ENCODE assay signal across 15 cellular contexts in genomic region chr12:27866382-27867101, GRCh38.
DNase-seq lines count a peak whose midpoint lies in the region; TF ChIP-seq lines count a peak whose summit lies in the region.
"Had no signal": no experiment of that assay in that cellular context is flagged by ENCODE, and none has a peak within 500 bp of the region (broad histone marks: within the 10 kb centered on the region; RNA-seq: fewer than 3 reads in every experiment).

No MANE protein-coding gene starts in this region.

- CTCF ChIA-PET in mammary epithelial cell (lab: Charles Lee; ENCODE audit: low non-redundant PET) = interaction anchor here (0.6 kb wide), 1 partner anchor 717 kb away, joined by 7 read pairs; no protein-coding TSS in a partner anchor

- H2BK12ac ChIP-seq in mesenchymal stem cell (ENCODE audit: low read length in 2 of 2) = peak overlapping the region; percentile 15 to 28

- intact Hi-C loops in mammary epithelial cell (cut with micrococcal nuclease) = loop anchor here (10.0 kb wide), 1 partner anchor 912 kb away; no protein-coding TSS in a partner anchor
- intact Hi-C loops in esophagus muscularis mucosa (cut with DNase I) = no loop called here

- no peak overlapping the region for H3K4ac ChIP-seq in mesenchymal stem cell (ENCODE audit: low read depth in 1 of 2, low read length in 2 of 2)

- peak overlapping the region; percentile 68 to 69 for H3K18ac ChIP-seq in mesenchymal stem cell (ENCODE audit: low read depth in 1 of 2, low read length in 2 of 2)

- BruUV-seq in mammary epithelial cell (replicated peaks; lab: Mats Ljungman, UMichigan) = no TSS peak

- H3K4me3 ChIP-seq in mammary epithelial cell (replicated peaks in 1 of 3; ENCODE audit: insufficient read depth in 1 of 3, low read depth in 2 of 3, low read length in 3 of 3) (no peak overlapping the region), mesenchymal stem cell (ENCODE audit: insufficient read depth in 1 of 2, low read depth in 1 of 2, low read length in 2 of 2) (no peak overlapping the region), esophagus muscularis mucosa (no peak overlapping the region)

- H3K9ac ChIP-seq in mammary epithelial cell (ENCODE audit: insufficient read depth, low read length) = no peak overlapping the region
- peak overlapping the region; percentile 59 for H3K9ac ChIP-seq in mesenchymal stem cell (ENCODE audit: low read length)

- H3K27ac ChIP-seq in mammary epithelial cell (ENCODE audit: insufficient read depth, low read depth, low read length) (no peak overlapping the region), mesenchymal stem cell (ENCODE audit: low read length, poor library complexity, severe bottlenecking) (no peak overlapping the region), esophagus muscularis mucosa (replicated peaks in 1 of 4) (no peak overlapping the region)

- no peak overlapping the region for H4K91ac ChIP-seq in mesenchymal stem cell (ENCODE audit: low read length)

- no peak overlapping the region for H2BK120ac ChIP-seq in mesenchymal stem cell (ENCODE audit: low read depth, low read length)

- H3K14ac ChIP-seq in mesenchymal stem cell (ENCODE audit: low read length in 2 of 2) = no peak overlapping the region

- no peak overlapping the region for H2AK5ac ChIP-seq in mesenchymal stem cell (ENCODE audit: low read length, severe bottlenecking)

- H3K27me3 ChIP-seq in mammary epithelial cell (ENCODE audit: insufficient read depth, low read length) = no peaks in the 10 kb centered on the region
- H3K27me3 ChIP-seq in mesenchymal stem cell (ENCODE audit: control insufficient read depth in 1 of 2, insufficient read depth in 1 of 2, low read length in 2 of 2) = no peaks in the 10 kb centered on the region
- H3K27me3 ChIP-seq in esophagus muscularis mucosa = no peaks in the 10 kb centered on the region

- no peak for TF ChIP-seq POLR2A in esophagus muscularis mucosa (IDR thresholded peaks at IDR 0.05; ENCODE audit: low read depth)

- H2AFZ ChIP-seq in mammary epithelial cell (ENCODE audit: low read depth, low read length) = peak overlapping the region; percentile 8
- H2AFZ ChIP-seq in mesenchymal stem cell (ENCODE audit: low read depth, low read length) = peak overlapping the region; percentile 39

- in situ Hi-C loops in Caki2 (cut with HindIII; ENCODE audit: low pct_unique_long_range_greater_than_20kb, low sequenced_read_pairs) = no loop called here
- in situ Hi-C loops in mammary epithelial cell (cut with MboI; ENCODE audit: low sequenced_read_pairs in 2 of 2) = no loop called here
- in situ Hi-C loops in GM13976 (cut with MboI; ENCODE audit: low sequenced_read_pairs, unreplicated experiment) = no loop called here

- no peaks in the 10 kb centered on the region for H4K20me1 ChIP-seq in mammary epithelial cell (ENCODE audit: insufficient read depth, low read length)

- peak overlapping the region; percentile 60 for H4K8ac ChIP-seq in mesenchymal stem cell (ENCODE audit: low read length)

- H2BK5ac ChIP-seq in mesenchymal stem cell (ENCODE audit: low read depth, low read length, poor library complexity, severe bottlenecking) = no peak overlapping the region

- H3K4me2 ChIP-seq in mammary epithelial cell (ENCODE audit: insufficient read depth, low read depth, low read length) = no peak overlapping the region
- H3K4me2 ChIP-seq in mesenchymal stem cell (ENCODE audit: low read length, poor library complexity, severe bottlenecking) = no peak overlapping the region

- dilution Hi-C loops in mammary epithelial cell (cut with HindIII; ENCODE audit: low sequenced_read_pairs) = no loop called here

- H3K9me3 ChIP-seq in mammary epithelial cell (replicated peaks; ENCODE audit: insufficient read depth, low read length) (no peaks in the 10 kb centered on the region), mesenchymal stem cell (ENCODE audit: control insufficient read depth, low read length) (no peaks in the 10 kb centered on the region), esophagus muscularis mucosa (no peaks in the 10 kb centered on the region)

- DNase-seq in Caki2 (ENCODE audit: low read depth) (peak; percentile 12), NCI-H2171 (lab: John Stamatoyannopoulos, UW) (peak; percentile 87), mammary epithelial cell (peak; percentile 37), mesenchymal stem cell (peak; percentile 83), esophagus muscularis mucosa (ENCODE audit: extremely low spot score) (no peak), ureter (ENCODE audit: low spot score) (no peak), NCI-H748 (lab: John Stamatoyannopoulos, UW; ENCODE audit: unreplicated experiment) (no peak), GM13976 (ENCODE audit: low spot score) (no peak)
- DNase-seq: activated CD4-positive, alpha-beta memory T cell treated with anti-CD3 and anti-CD28 coated beads for 36 hours; activated effector memory CD4-positive, alpha-beta T cell treated with anti-CD3 and anti-CD28 coated beads, Interleukin-2, amount 50 U/mL, for 16 hours; CD4-positive, alpha-beta T cell; central memory CD4-positive, alpha-beta T cell; Kasumi-1; NCI-H2029 treated with DMSO at 0.1 percent for 48 hours; T-helper 9 cell had no signal

- 76% methylated on average over 11 of the region's 11 CpGs for WGBS in mammary epithelial cell (ENCODE audit: low coverage, missing lambda C conversion rate)
- WGBS in mesenchymal stem cell = 59% methylated on average over 5 of the region's 11 CpGs
- 61% methylated on average over 11 of the region's 11 CpGs for WGBS in esophagus muscularis mucosa

- TF ChIP-seq CTCF in mammary epithelial cell (conservative IDR thresholded peaks at IDR 0.05 in 1 of 2, IDR thresholded peaks at IDR 0.05 in 1 of 2; ENCODE audit: extremely low read depth in 1 of 2, insufficient read depth in 1 of 2, low read depth in 1 of 2, low read length in 2 of 2) (no peak), esophagus muscularis mucosa (IDR thresholded peaks at IDR 0.05) (no peak), GM13976 (IDR thresholded peaks at IDR 0.05; ENCODE audit: borderline replicate concordance, control extremely low read depth, extremely low read depth, insufficient read depth, missing control alignments) (no peak)

- no peak for TF ChIP-seq EP300 in esophagus muscularis mucosa (IDR thresholded peaks at IDR 0.05)

- H3K4me1 ChIP-seq in mammary epithelial cell (ENCODE audit: insufficient read depth, low read length) (peaks cover 19% of the 10 kb centered on the region), mesenchymal stem cell (ENCODE audit: control insufficient read depth, insufficient read depth, low read depth, low read length) (peaks cover 8% of the 10 kb centered on the region), esophagus muscularis mucosa (no peaks in the 10 kb centered on the region)

- no peak overlapping the region for H3K23ac ChIP-seq in mesenchymal stem cell (ENCODE audit: low read length in 2 of 2)

- no peaks in the 10 kb centered on the region for H3K79me1 ChIP-seq in mesenchymal stem cell (replicated peaks; ENCODE audit: low read length, poor library complexity, severe bottlenecking)

- no peaks in the 10 kb centered on the region for H3K79me2 ChIP-seq in mammary epithelial cell (ENCODE audit: insufficient read depth, low read length)

- no peak overlapping the region for H2BK15ac ChIP-seq in mesenchymal stem cell (ENCODE audit: low read depth, poor library complexity, severe bottlenecking)

- no peaks in the 10 kb centered on the region for H3K36me3 ChIP-seq in mammary epithelial cell (ENCODE audit: insufficient read depth, low read length)
- H3K36me3 ChIP-seq in mesenchymal stem cell (ENCODE audit: control insufficient read depth in 1 of 2, insufficient read depth in 2 of 2, low read depth in 1 of 2, low read length in 2 of 2) = no peaks in the 10 kb centered on the region
- no peaks in the 10 kb centered on the region for H3K36me3 ChIP-seq in esophagus muscularis mucosa

Comparison
In these comparisons a context has a peak if more than half of its experiments do, and no peak if none do; other contexts are left out.
1. DNase-seq: peak in Caki2 (single experiment), NCI-H2171 (single experiment), mammary epithelial cell (single experiment) and mesenchymal stem cell (single experiment); none in esophagus muscularis mucosa (single experiment), ureter (single experiment), NCI-H748 (single experiment) and GM13976 (single experiment).